Comparison of ENCODE assay signal across 20 cellular contexts in genomic region chr6:34172961-34173775, GRCh38. TPM values are rescaled to one million over a fixed set of nuclear protein-coding genes. Genes with fewer than 3 reads are reported as not detected.
A peak's percentile ranks its signal among the peaks of the same experiment; 100 is the strongest.
DNase-seq lines count a peak whose midpoint lies in the region; ATAC-seq, FAIRE-seq and TF ChIP-seq lines count a peak whose summit lies in the region.
"Had no signal": no experiment of that assay in that cellular context is flagged by ENCODE, and none has a peak within 500 bp of the region (broad histone marks: within the 10 kb centered on the region; RNA-seq: fewer than 3 reads in every experiment).

No MANE protein-coding gene starts in this region.

- intact Hi-C loops in mammary epithelial cell (cut with micrococcal nuclease) = no loop called here
- intact Hi-C loops in breast epithelium (cut with DNase I; ENCODE audit: low total_unique reads) = no loop called here
- intact Hi-C loops in K562 (cut with micrococcal nuclease) = no loop called here
- intact Hi-C loops in upper lobe of right lung (cut with DNase I) = no loop called here

- FAIRE-seq in K562 (lab: Jason Lieb, UNC) = no peak
- FAIRE-seq: GM12891, GM19239, HTR-8/SVneo had no signal

- no peak overlapping the region for H3K9ac ChIP-seq in mammary epithelial cell (ENCODE audit: insufficient read depth, low read length)
- peak overlapping the region in 1 of 2 experiments; percentile 43; a peak in 1 of 4 replicates for H3K9ac ChIP-seq in K562 (ENCODE audit: insufficient read depth in 1 of 2, low read depth in 2 of 2, low read length in 2 of 2)

- no peak for TF ChIP-seq RAD21 in K562 (CRISPR knock-in tag; conservative IDR thresholded peaks at IDR 0.05 in 1 of 2, IDR thresholded peaks at IDR 0.05 in 1 of 2)

- H3K9me3 ChIP-seq in mammary epithelial cell (replicated peaks; ENCODE audit: insufficient read depth, low read length) (no peaks in the 10 kb centered on the region), breast epithelium (no peaks in the 10 kb centered on the region), K562 (replicated peaks; ENCODE audit: control insufficient read depth, insufficient read depth, low read depth, low read length) (no peaks in the 10 kb centered on the region), upper lobe of right lung (no peaks in the 10 kb centered on the region)

- no peak overlapping the region for H3K4me2 ChIP-seq in mammary epithelial cell (ENCODE audit: insufficient read depth, low read depth, low read length)
- H3K4me2 ChIP-seq in K562 (ENCODE audit: insufficient read depth, low read length) = no peak overlapping the region

- H3K4me3 ChIP-seq in mammary epithelial cell (replicated peaks in 1 of 3; ENCODE audit: insufficient read depth in 1 of 3, low read depth in 2 of 3, low read length in 3 of 3) (no peak overlapping the region), breast epithelium (no peak overlapping the region), K562 (no peak overlapping the region), upper lobe of right lung (no peak overlapping the region)

- CTCF ChIA-PET in mammary epithelial cell (lab: Charles Lee; ENCODE audit: low non-redundant PET) (interaction anchor here (0.6 kb wide), 1 partner anchor 1068 kb away, joined by 4 read pairs; no protein-coding TSS in a partner anchor), K562 (lab: Yijun Ruan, JAX; ENCODE audit: low intra/inter-chr PET ratio) (no interaction called here)

- H3K36me3 ChIP-seq in mammary epithelial cell (ENCODE audit: insufficient read depth, low read length) (no peaks in the 10 kb centered on the region), breast epithelium (no peaks in the 10 kb centered on the region), K562 (ENCODE audit: control insufficient read depth, insufficient read depth, low read length) (no peaks in the 10 kb centered on the region), upper lobe of right lung (no peaks in the 10 kb centered on the region)

- H3K27me3 ChIP-seq in mammary epithelial cell (ENCODE audit: insufficient read depth, low read length) (no peaks in the 10 kb centered on the region), breast epithelium (no peaks in the 10 kb centered on the region), K562 (ENCODE audit: control insufficient read depth in 2 of 2, insufficient read depth in 2 of 2, low read length in 2 of 2) (0 out of 5 replicates have a peak, but pooled peaks cover 0 to under 1% of the 10 kb centered on the region in 2 experiments), layer of hippocampus (ENCODE audit: control insufficient read depth, insufficient read depth, low read length) (no peaks in the 10 kb centered on the region), upper lobe of right lung (no peaks in the 10 kb centered on the region)

- in situ Hi-C loops in mammary epithelial cell (cut with MboI; ENCODE audit: low sequenced_read_pairs in 2 of 2) (loop anchor here in 1 of 2 donors (25.0 kb wide), 2 partner anchors 439 to 586 kb away; partner anchors contain the start of gene BAK1), K562 (cut with MboI) (loop anchor here (10.0 kb wide), 1 partner anchor 962 kb away; no protein-coding TSS in a partner anchor), GM13977 (cut with MboI; ENCODE audit: low pct_unique_long_range_greater_than_20kb, low sequenced_read_pairs, unreplicated experiment) (no loop called here)

- no peak overlapping the region for H3K27ac ChIP-seq in mammary epithelial cell (ENCODE audit: insufficient read depth, low read depth, low read length)
- no peak overlapping the region for H3K27ac ChIP-seq in breast epithelium
- H3K27ac ChIP-seq in K562 (ENCODE audit: extremely low read depth, low read depth, low read length) = no peak overlapping the region
- peak overlapping the region; percentile 38 for H3K27ac ChIP-seq in layer of hippocampus (ENCODE audit: low read depth, low read length)
- no peak overlapping the region for H3K27ac ChIP-seq in upper lobe of right lung

- H3K4me1 ChIP-seq in mammary epithelial cell (ENCODE audit: insufficient read depth, low read length) = peaks cover 8% of the 10 kb centered on the region
- H3K4me1 ChIP-seq in breast epithelium = no peaks in the 10 kb centered on the region
- peaks cover 0 to 8% of the 10 kb centered on the region in 2 experiments; a peak in 2 of 5 replicates for H3K4me1 ChIP-seq in K562 (replicated peaks in 1 of 2; ENCODE audit: control insufficient read depth in 2 of 2, insufficient read depth in 2 of 2, low read length in 2 of 2)
- no peaks in the 10 kb centered on the region for H3K4me1 ChIP-seq in upper lobe of right lung

- 56% methylated on average over 7 of the region's 9 CpGs for WGBS in mammary epithelial cell (ENCODE audit: low coverage, missing lambda C conversion rate)
- WGBS in K562 (ENCODE audit: insufficient coverage, low coverage, missing lambda C conversion rate) = 18% methylated on average over 9 of the region's 9 CpGs

- no peaks in the 10 kb centered on the region for H4K20me1 ChIP-seq in mammary epithelial cell (ENCODE audit: insufficient read depth, low read length)
- H4K20me1 ChIP-seq in K562 (replicated peaks; ENCODE audit: control insufficient read depth, insufficient read depth, low read length) = no peaks in the 10 kb centered on the region

- dilution Hi-C loops in mammary epithelial cell (cut with HindIII; ENCODE audit: low sequenced_read_pairs) = no loop called here

- DNase-seq in mammary epithelial cell (peak; percentile 29), breast epithelium (ENCODE audit: low spot score in 2 of 2) (no peak), K562 (ENCODE audit: extremely low read depth in 1 of 4, low spot score in 3 of 4) (peak in 1 of 4 experiments; percentile 2), upper lobe of right lung (peak; percentile 34), GM13977 (ENCODE audit: low spot score) (no peak)
- DNase-seq: ACHN; CD4-positive, alpha-beta memory T cell; DMS79 treated with DMSO at 0.1 percent for 48 hours; GOT3; HFFc6; NCI-H1436; NCI-H2029 treated with DMSO at 0.1 percent for 48 hours; NCI-H510A; NCI-H82 had no signal

- no peaks in the 10 kb centered on the region for H3K9me1 ChIP-seq in K562 (ENCODE audit: control insufficient read depth, insufficient read depth, low read length)

- no TSS peak for BruUV-seq in mammary epithelial cell (replicated peaks; lab: Mats Ljungman, UMichigan)
- BruUV-seq in K562 (replicated peaks; lab: Mats Ljungman, UMichigan) = no TSS peak

- no peak for TF ChIP-seq POLR2A in breast epithelium (IDR thresholded peaks at IDR 0.05)
- no peak for TF ChIP-seq POLR2A in K562 (conservative IDR thresholded peaks at IDR 0.05)

- TF ChIP-seq CTCF in mammary epithelial cell (conservative IDR thresholded peaks at IDR 0.05 in 1 of 2, IDR thresholded peaks at IDR 0.05 in 1 of 2; ENCODE audit: extremely low read depth in 1 of 2, insufficient read depth in 1 of 2, low read depth in 1 of 2, low read length in 2 of 2) (no peak), breast epithelium (IDR thresholded peaks at IDR 0.05) (no peak), K562 (IDR thresholded peaks at IDR 0.05 in 2 of 3, conservative IDR thresholded peaks at IDR 0.05 in 1 of 3; ENCODE audit: insufficient read depth in 2 of 3, low read depth in 1 of 3, low read length in 3 of 3) (no peak), upper lobe of right lung (IDR thresholded peaks at IDR 0.05) (no peak), GM13977 (IDR thresholded peaks at IDR 0.05; ENCODE audit: extremely low read depth, insufficient read depth, missing control alignments) (no peak)

- POLR2A ChIA-PET in K562 (lab: Yijun Ruan, JAX) = interaction anchor here (0.6 to 0.7 kb wide), 2 partner anchors 12 to 1752 kb away, joined by 3 to 4 read pairs; no protein-coding TSS in a partner anchor

- H2AFZ ChIP-seq in mammary epithelial cell (ENCODE audit: low read depth, low read length) (peak overlapping the region; percentile 44), K562 (ENCODE audit: low read depth, low read length) (no peak overlapping the region)

- no peak for ATAC-seq in K562
- no peak for ATAC-seq in upper lobe of right lung
- ATAC-seq in HG02763 (IDR thresholded peaks at IDR 0.05; ENCODE audit: unreplicated experiment) = no peak

- no peaks in the 10 kb centered on the region for H3K79me2 ChIP-seq in mammary epithelial cell (ENCODE audit: insufficient read depth, low read length)
- no peaks in the 10 kb centered on the region for H3K79me2 ChIP-seq in K562 (ENCODE audit: control insufficient read depth, insufficient read depth, low read length)

- TF ChIP-seq EP300 in K562 (IDR thresholded peaks at IDR 0.05; ENCODE audit: low read length) = no peak

TF ChIP-seq in K562, 482 proteins besides CTCF, POLR2A, EP300 and RAD21:
- peak; percentile 26 for TF ChIP-seq PCBP2 (IDR thresholded peaks at IDR 0.05; ENCODE audit: low read depth, low read length, poor library complexity, severe bottlenecking)
- no peak for TF ChIP-seq NONO (IDR thresholded peaks at IDR 0.05; ENCODE audit: low read depth in 2 of 2, low read length in 1 of 2)
- peak; percentile 70 for TF ChIP-seq PCBP1 (IDR thresholded peaks at IDR 0.05; ENCODE audit: low read depth, low read length, poor library complexity, severe bottlenecking)
- no peak for TF ChIP-seq SP2 (IDR thresholded peaks at IDR 0.05; ENCODE audit: extremely low read depth, low read depth, low read length, poor library complexity, severe bottlenecking)
TF ChIP-seq in K562: peak in this region for 2.

RNA-seq across cellular contexts. Expression of gene GRM4, which starts 27.3 kb away (rescaled TPM):
- total RNA-seq in mammary epithelial cell (under 1 TPM in 1 of 2 donors, not detected in 1; under 0.01 TPM), breast epithelium (not detected), K562 (2014; rRNA removed) (0.18 TPM in 1 of 2 replicates, not detected in the other), K562 (2014; rRNA removed; fragmentation: Illumina TruSeq; extraction: Trizol) (not detected in 2 replicates), K562 (2015; rRNA removed; fragmentation: Illumina TruSeq; extraction: Trizol) (not detected in 2 replicates), K562 (2021) (not detected in 2 replicates), upper lobe of right lung (0.29 TPM)
- polyA plus RNA-seq in mammary epithelial cell (not detected), K562 (2011; rRNA removed) (not detected in 2 replicates), K562 (2014; fragmentation: Illumina TruSeq; extraction: Trizol) (not detected in 2 replicates), K562 (2014; fragmentation: Nextera tagmentation; extraction: Ambion mirVana) (not detected), K562 (2014; rRNA removed) (not detected in 2 replicates)
- polyA minus RNA-seq in mammary epithelial cell = not detected
- total RNA-seq in K562 (2011; cell fraction: chromatin; rRNA removed; ENCODE audit: low replicate concordance) = 0.09 TPM in 1 of 2 replicates, not detected in the other
- total RNA-seq in K562 (2011; cell fraction: nucleolus; rRNA removed) = not detected in 2 replicates
- not detected in 2 replicates for total RNA-seq in K562 (2011; cell fraction: nucleoplasm; rRNA removed)
- polyA plus RNA-seq in K562 (2011; cell fraction: cytosol; rRNA removed) = not detected in 2 replicates
- polyA plus RNA-seq in K562 (2011; cell fraction: nucleus; rRNA removed) = 0.09 TPM in 1 of 2 replicates, not detected in the other
- polyA plus RNA-seq in K562 (2012) = 0.04 TPM in 1 of 2 replicates, not detected in the other
- polyA minus RNA-seq in K562 (2011; rRNA and poly(A)+ RNA removed) = not detected in 2 replicates
- not detected in 2 replicates for polyA minus RNA-seq in K562 (2011; cell fraction: cytosol; rRNA and poly(A)+ RNA removed)
- polyA minus RNA-seq in K562 (2011; cell fraction: nucleus; rRNA and poly(A)+ RNA removed) = 0.11 TPM in 1 of 2 replicates, not detected in the other
- total RNA-seq: B cell had no signal
- polyA plus RNA-seq: CD4-positive, alpha-beta memory T cell had no signal

Comparison
In these comparisons a context has a peak if more than half of its experiments do, and no peak if none do; other contexts are left out.
1. DNase-seq: peak in mammary epithelial cell (single experiment) and upper lobe of right lung (single experiment); none in breast epithelium (0 of 2) and GM13977 (single experiment).